In genomic region chr4:113378836-113379235, GRCh38 we compare ENCODE assay signal across 8 cellular contexts.
"Had no signal": no experiment of that assay in that cellular context is flagged by ENCODE, and none has a peak within 500 bp of the region (broad histone marks: within the 10 kb centered on the region; RNA-seq: fewer than 3 reads in every experiment).

No MANE protein-coding gene starts in this region.

- ATAC-seq: GM23338, HCT116 had no signal

- DNase-seq: GM23248, GOT3, H7, H9, HCEC 1CT, HFFc6 had no signal

- H3K4me3 ChIP-seq: GM23248, GM23338 had no signal
